Comparison of ENCODE assay signal across 1 cellular context in the genomic region with DNA sequence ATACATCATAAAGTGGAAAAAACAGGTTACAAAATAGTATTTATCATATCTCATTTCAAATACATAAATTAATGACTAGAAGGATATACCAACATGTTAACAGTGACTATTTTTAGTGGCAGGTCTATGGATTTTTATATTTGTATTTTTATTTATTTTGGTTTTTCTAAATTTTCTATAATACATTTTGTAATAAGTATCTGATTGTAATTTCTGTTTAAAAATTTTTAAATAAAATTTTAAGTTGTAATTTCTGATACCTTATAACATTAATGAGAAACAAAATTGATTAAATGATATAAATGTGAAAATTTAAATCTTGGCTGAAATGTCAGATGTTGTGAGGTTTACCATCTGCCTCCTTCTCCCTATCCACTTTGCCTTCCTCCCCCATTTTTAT.
TF ChIP-seq lines count a peak whose summit lies in the region.

No MANE protein-coding gene starts in this region.

TF ChIP-seq in HEK293, 187 proteins besides CTCF, POLR2A, EP300 and RAD21 (continued from another document):
- TF ChIP-seq FEZF1 (tag by site-specific recombination; IDR thresholded peaks at IDR 0.05) = no peak
- no peak for TF ChIP-seq BCL11B (tag by site-specific recombination; IDR thresholded peaks at IDR 0.05; ENCODE audit: low read depth)
- TF ChIP-seq OSR2 (tag by site-specific recombination; IDR thresholded peaks at IDR 0.05) = no peak
- no peak for TF ChIP-seq ZNF175 (tag by site-specific recombination; IDR thresholded peaks at IDR 0.05)
